8 cellular contexts compared by ENCODE assay signal in genomic region chr12:56299853-56300643, GRCh38. TPM values are rescaled to one million over a fixed set of nuclear protein-coding genes. Genes with fewer than 3 reads are reported as not detected.
DNase-seq lines count a peak whose midpoint lies in the region; ATAC-seq and TF ChIP-seq lines count a peak whose summit lies in the region.

Gene CS (minus strand): TSS chr12:56300330. CDS start chr12:56300201, 129 bp downstream.

- intact Hi-C loops in IMR-90 (cut with micrococcal nuclease), result no loop called here

- no peak within 1 kb of the TSS for H2BK20ac ChIP-seq in IMR-90 (ENCODE audit: low read depth, low read length)

- peak within 1 kb of the TSS; percentile 95 to 98 for H4K8ac ChIP-seq in IMR-90 (ENCODE audit: low read depth in 2 of 2, low read length in 2 of 2)

- H3K9me3 ChIP-seq in IMR-90 (ENCODE audit: control insufficient read depth, insufficient read depth, low read length) (no peaks in the 10 kb centered on the region), mononuclear cell (ENCODE audit: low read depth, low read length) (no peaks in the 10 kb centered on the region)

- whole genome bisulfite sequencing in IMR-90 (ENCODE audit: extremely low coverage in 2 of 2, insufficient read length in 1 of 2), 2 experiments, result 0% methylated on average over 26 of the region's 63 CpGs; no CpG with 5 or more reads in 1 of the 2 experiments

- CTCF ChIA-PET in IMR-90 (lab: Yijun Ruan, JAX), result no interaction called here

- peak within 1 kb of the TSS; percentile 85 for H3K27ac ChIP-seq in IMR-90 (ENCODE audit: insufficient read depth, low read length)

- no peak for TF ChIP-seq RAD21 in IMR-90 (IDR thresholded peaks at IDR 0.05; ENCODE audit: low read length)

- BruUV-seq in IMR-90 (replicated peaks; lab: Mats Ljungman, UMichigan), result no TSS peak

- H3K14ac ChIP-seq in IMR-90 (replicated peaks; ENCODE audit: low read depth, low read length), result peak within 1 kb of the TSS; percentile 85

- peak within 1 kb of the TSS; percentile 86 for H3K4me2 ChIP-seq in IMR-90 (ENCODE audit: low read depth, low read length)

- H2BK15ac ChIP-seq in IMR-90 (ENCODE audit: low read depth, low read length), result peak within 1 kb of the TSS; percentile 39; the same call in 1 of the 3 replicates

- in situ Hi-C loops in IMR-90 (cut with MboI; ENCODE audit: low sequenced_read_pairs), result no loop called here

- H2AFZ ChIP-seq in IMR-90 (replicated peaks; ENCODE audit: low read length, poor library complexity), result peak within 1 kb of the TSS; percentile 88

- peak within 1 kb of the TSS; percentile 85 for H3K4me3 ChIP-seq in IMR-90 (ENCODE audit: insufficient read depth, low read depth, low read length)
- H3K4me3 ChIP-seq in mononuclear cell (ENCODE audit: low read length), result peak within 1 kb of the TSS; percentile 84

- H2BK5ac ChIP-seq in IMR-90 (ENCODE audit: low read depth, low read length, poor library complexity, severe bottlenecking), result peak within 1 kb of the TSS; percentile 68

- DNase-seq in DMS 273 (lab: John Stamatoyannopoulos, UW; ENCODE audit: unreplicated experiment), result peak; percentile 98
- peak; percentile 95 for DNase-seq in IMR-90
- peak; percentile 99 for DNase-seq in OCI-M1 (lab: John Stamatoyannopoulos, UW)
- DNase-seq in activated T-cell treated with anti-CD3 and anti-CD28 coated beads for 24 hours (ENCODE audit: low read depth), result peak; percentile 98
- peak; percentile 93 for DNase-seq in epidermal melanocyte (ENCODE audit: insufficient read length, low spot score)
- peak; percentile 93 to 96 for DNase-seq in stimulated activated CD8-positive, alpha-beta memory T cell treated with anti-CD3 and anti-CD28 coated beads, Interleukin-4, amount 100 ng/mL, for 1 hour (ENCODE audit: low read depth in 2 of 2, low spot score in 1 of 2)

- H3K36me3 ChIP-seq in IMR-90 (ENCODE audit: control insufficient read depth, insufficient read depth, low read length), result peaks cover 6% of the 10 kb centered on the region

- peak within 1 kb of the TSS; percentile 89 for H4K91ac ChIP-seq in IMR-90 (ENCODE audit: insufficient read depth, low read depth, low read length)

- TF ChIP-seq CTCF in IMR-90 (conservative IDR thresholded peaks at IDR 0.05; ENCODE audit: low read depth, low read length), result no peak

- ATAC-seq in GM21528 (IDR thresholded peaks at IDR 0.05; ENCODE audit: low FRiP score, unreplicated experiment), result peak; percentile 89
- peak; percentile 99 for ATAC-seq in IMR-90 (ENCODE audit: low read depth)

- H3K56ac ChIP-seq in IMR-90 (ENCODE audit: extremely low read depth, insufficient read depth, low read length), result peak within 1 kb of the TSS; percentile 84

- dilution Hi-C loops in IMR-90 (cut with HindIII; ENCODE audit: low sequenced_read_pairs, unreplicated experiment), result no loop called here

- peak within 1 kb of the TSS; percentile 72 for H2AK5ac ChIP-seq in IMR-90 (ENCODE audit: low read depth, low read length)

- H4K5ac ChIP-seq in IMR-90 (ENCODE audit: low read depth, low read length), result peak within 1 kb of the TSS; percentile 80

- H3K4me1 ChIP-seq in IMR-90 (ENCODE audit: control insufficient read depth, insufficient read depth, low read length) (peaks cover 9% of the 10 kb centered on the region; the same call in 1 of the 2 replicates), mononuclear cell (ENCODE audit: insufficient read depth, low read length) (peaks cover 54% of the 10 kb centered on the region)

- H3K4ac ChIP-seq in IMR-90 (ENCODE audit: low read depth, low read length), result peak within 1 kb of the TSS; percentile 92

- peak within 1 kb of the TSS; percentile 36; the same call in 1 of the 2 replicates for H3K18ac ChIP-seq in IMR-90 (ENCODE audit: low read depth, low read length)

- peaks cover 11% of the 10 kb centered on the region; the same call in 1 of the 2 replicates for H4K20me1 ChIP-seq in IMR-90 (ENCODE audit: insufficient read depth, low read length)

- peak within 1 kb of the TSS; percentile 91 for H3K9ac ChIP-seq in IMR-90 (ENCODE audit: low read depth, low read length)

- H3K9me1 ChIP-seq in IMR-90 (ENCODE audit: insufficient read depth, low read length), result peaks cover 11% of the 10 kb centered on the region

- peak within 1 kb of the TSS; percentile 95 for H2AK9ac ChIP-seq in IMR-90 (replicated peaks; ENCODE audit: low read depth, low read length, poor library complexity)

- peaks cover 17 to 60% of the 10 kb centered on the region in 2 experiments for H3K79me1 ChIP-seq in IMR-90 (ENCODE audit: low read depth in 1 of 2, low read length in 2 of 2)

- peak within 1 kb of the TSS; percentile 82 for H3K23ac ChIP-seq in IMR-90 (ENCODE audit: low read depth, low read length)

- H3K27me3 ChIP-seq in IMR-90 (ENCODE audit: control insufficient read depth, insufficient read depth, low read length), result no peaks in the 10 kb centered on the region
- H3K27me3 ChIP-seq in mononuclear cell (ENCODE audit: insufficient read depth, low read length), result no peaks in the 10 kb centered on the region

- peak; percentile 47 for TF ChIP-seq POLR2A in IMR-90 (IDR thresholded peaks at IDR 0.05; ENCODE audit: low read depth, low read length)

- peak within 1 kb of the TSS; percentile 38 for H2BK120ac ChIP-seq in IMR-90 (ENCODE audit: low read depth, low read length)

- POLR2A ChIA-PET in IMR-90 (lab: Charles Lee; ENCODE audit: unreplicated experiment), result no interaction called here

TF ChIP-seq in IMR-90, 13 proteins besides CTCF, POLR2A, EP300 and RAD21:
- TF ChIP-seq CEBPB (IDR thresholded peaks at IDR 0.05; ENCODE audit: low read depth, low read length) (no peak), BHLHE40 (IDR thresholded peaks at IDR 0.05; ENCODE audit: low read depth, low read length) (peak; percentile 55), MXI1 (IDR thresholded peaks at IDR 0.05; ENCODE audit: borderline replicate concordance, low read depth, low read length) (peak; percentile 94)

RNA-seq across cellular contexts. Expression of gene CS, which starts in this region (rescaled TPM):
- 90.5 and 139 TPM in 2 replicates for total RNA-seq in IMR-90 (2012; rRNA removed)
- polyA plus RNA-seq in IMR-90 (2012; rRNA removed), result 120 and 146 TPM in 2 replicates
- polyA plus RNA-seq in IMR-90 (2012; cell fraction: cytosol; rRNA removed), result 47.1 and 68.1 TPM in 2 replicates
- 84.3 and 157 TPM in 2 replicates for polyA plus RNA-seq in IMR-90 (2012; cell fraction: nucleus; rRNA removed; ENCODE audit: low replicate concordance)
- total RNA-seq in mononuclear cell, result 148 TPM

Comparison
In these comparisons a context has a peak if more than half of its experiments do, and no peak if none do; other contexts are left out.
1. Peak in every context shown above with its lines: DNase-seq, ATAC-seq, H3K4me3 ChIP-seq and H3K27ac ChIP-seq.